Comparison of ENCODE assay signal across 20 cellular contexts in genomic region chr3:82940124-82940523, GRCh38.
DNase-seq lines count a peak whose midpoint lies in the region; ATAC-seq, FAIRE-seq and TF ChIP-seq lines count a peak whose summit lies in the region.
"Had no signal": no experiment of that assay in that cellular context is flagged by ENCODE, and none has a peak within 500 bp of the region (broad histone marks: within the 10 kb centered on the region; RNA-seq: fewer than 3 reads in every experiment).

No MANE protein-coding gene starts in this region.

- no peaks in the 10 kb centered on the region for H3F3A ChIP-seq in SU-DHL-6 (ENCODE audit: insufficient read depth)

- no peak for TF ChIP-seq CTCF in right atrium auricular region (IDR thresholded peaks at IDR 0.05)
- TF ChIP-seq CTCF in SU-DHL-6 (IDR thresholded peaks at IDR 0.05; ENCODE audit: insufficient read depth, low read length, poor library complexity, severe bottlenecking) = no peak
- TF ChIP-seq CTCF in kidney (IDR thresholded peaks at IDR 0.05; ENCODE audit: borderline replicate concordance, extremely low read depth, insufficient read depth) = no peak
- TF ChIP-seq CTCF in OCI-LY7 (conservative IDR thresholded peaks at IDR 0.05; ENCODE audit: low read length) = no peak

- H3K27me3 ChIP-seq in right atrium auricular region = no peaks in the 10 kb centered on the region
- H3K27me3 ChIP-seq in SU-DHL-6 (ENCODE audit: low read length) = no peaks in the 10 kb centered on the region
- H3K27me3 ChIP-seq: BLaER1 had no signal

- H3K4me2 ChIP-seq in SU-DHL-6 (ENCODE audit: low read depth, low read length, poor library complexity, severe bottlenecking) (no peak overlapping the region), OCI-LY7 (ENCODE audit: low read length) (no peak overlapping the region)
- H3K4me2 ChIP-seq: A549, BLaER1 had no signal

- H3K36me3 ChIP-seq in right atrium auricular region (no peaks in the 10 kb centered on the region), SU-DHL-6 (ENCODE audit: low read length) (peaks cover 4% of the 10 kb centered on the region; the same call in 1 of the 2 replicates), kidney (ENCODE audit: control insufficient read depth in 1 of 2, insufficient read depth in 2 of 2, low read length in 2 of 2) (no peaks in the 10 kb centered on the region), OCI-LY7 (ENCODE audit: insufficient read depth, low read length) (no peaks in the 10 kb centered on the region; the same call in 1 of the 2 replicates)
- H3K36me3 ChIP-seq: BLaER1 had no signal

- H3K4me1 ChIP-seq in right atrium auricular region (no peaks in the 10 kb centered on the region), kidney (ENCODE audit: control insufficient read depth in 1 of 2, insufficient read depth in 1 of 2, low read depth in 1 of 2, low read length in 2 of 2) (no peaks in the 10 kb centered on the region), OCI-LY7 (ENCODE audit: insufficient read depth, low read length, poor library complexity, severe bottlenecking) (peaks cover 13% of the 10 kb centered on the region)
- H3K4me1 ChIP-seq: A549, BLaER1 had no signal

- intact Hi-C loops in Right ventricle myocardium superior (cut with DNase I) (no loop called here), kidney (cut with DNase I) (no loop called here), posterior vena cava (cut with DNase I) (no loop called here), OCI-LY7 (cut with micrococcal nuclease; ENCODE audit: unreplicated experiment) (no loop called here)

- no TSS peak for BruUV-seq in OCI-LY7 (replicated peaks; lab: Mats Ljungman, UMichigan)

- H3K9me2 ChIP-seq in SU-DHL-6 (replicated peaks; ENCODE audit: insufficient read depth, low read length) = no peaks in the 10 kb centered on the region
- no peaks in the 10 kb centered on the region for H3K9me2 ChIP-seq in OCI-LY7 (ENCODE audit: insufficient read depth, low read length)

- H3K4me3 ChIP-seq in right atrium auricular region = no peak overlapping the region
- no peak overlapping the region for H3K4me3 ChIP-seq in SU-DHL-6 (ENCODE audit: insufficient read depth, low read length, poor library complexity, severe bottlenecking)
- no peak overlapping the region for H3K4me3 ChIP-seq in kidney (ENCODE audit: low read length in 2 of 2)
- no peak overlapping the region for H3K4me3 ChIP-seq in OCI-LY7 (ENCODE audit: low read depth, low read length, poor library complexity, severe bottlenecking)
- H3K4me3 ChIP-seq: A549, BLaER1, K562 had no signal

- no peaks in the 10 kb centered on the region for H4K20me1 ChIP-seq in SU-DHL-6 (ENCODE audit: low read depth, low read length)
- no peaks in the 10 kb centered on the region for H4K20me1 ChIP-seq in OCI-LY7 (ENCODE audit: insufficient read depth, low read length)
- H4K20me1 ChIP-seq: BLaER1 had no signal

- DNase-seq in Right ventricle myocardium superior = peak; percentile 21
- DNase-seq in right atrium auricular region (ENCODE audit: low spot score) = no peak
- peak; percentile 45 for DNase-seq in kidney
- DNase-seq in posterior vena cava (ENCODE audit: low spot score) = peak; percentile 56
- no peak for DNase-seq in OCI-LY7 (ENCODE audit: low spot score)
- no peak for DNase-seq in HT-29 (ENCODE audit: low spot score)
- DNase-seq: Calu3; CD4-positive, alpha-beta memory T cell; GF-D8; NCI-H1092 treated with DMSO at 0.1 percent for 48 hours; NCI-H146; NCI-H2081; NCI-H446 treated with DMSO at 0.1 percent for 48 hours; NK-92 treated with Interleukin-12 subunit alpha and Interleukin-12 subunit beta, amount 100 ng/mL, for 24 hours; SIG-M5 had no signal

- H3K27ac ChIP-seq in right atrium auricular region (no peak overlapping the region), SU-DHL-6 (ENCODE audit: low read depth, low read length) (no peak overlapping the region), kidney (ENCODE audit: low read depth in 2 of 2, low read length in 2 of 2) (no peak overlapping the region), OCI-LY7 (ENCODE audit: low read depth, low read length, poor library complexity, severe bottlenecking) (no peak overlapping the region)
- H3K27ac ChIP-seq: A549, BLaER1 had no signal

- no peaks in the 10 kb centered on the region for H3K79me2 ChIP-seq in SU-DHL-6 (ENCODE audit: insufficient read depth, low read length)
- H3K79me2 ChIP-seq in OCI-LY7 (ENCODE audit: insufficient read depth, low read depth, low read length) = no peaks in the 10 kb centered on the region

- H3K9me3 ChIP-seq in right atrium auricular region = peaks cover 0 to 15% of the 10 kb centered on the region in 2 donors
- H3K9me3 ChIP-seq in SU-DHL-6 (ENCODE audit: insufficient read depth, low read length) = peaks cover 15% of the 10 kb centered on the region; the same call in 1 of the 2 replicates
- no peaks in the 10 kb centered on the region for H3K9me3 ChIP-seq in kidney (ENCODE audit: control insufficient read depth in 1 of 2, low read length in 2 of 2)
- H3K9me3 ChIP-seq in OCI-LY7 (ENCODE audit: low read length) = peaks cover 43% of the 10 kb centered on the region; the same call in 1 of the 2 replicates
- H3K9me3 ChIP-seq: A549, BLaER1 had no signal

- ATAC-seq in Right ventricle myocardium superior (ENCODE audit: poor library complexity) = no peak
- no peak for ATAC-seq in HG03280 (IDR thresholded peaks at IDR 0.05; ENCODE audit: unreplicated experiment)
- ATAC-seq: A549, K562 had no signal

- H2AFZ ChIP-seq in SU-DHL-6 (ENCODE audit: low read depth, low read length, severe bottlenecking) (peak overlapping the region; percentile 63), OCI-LY7 (ENCODE audit: low read length) (no peak overlapping the region)

- POLR2A ChIA-PET in OCI-LY7 (lab: Charles Lee) = interaction anchor here (0.6 kb wide), 1 partner anchor 105 kb away, joined by 3 read pairs; no protein-coding TSS in a partner anchor

- CTCF ChIA-PET in OCI-LY7 (lab: Charles Lee; ENCODE audit: unreplicated experiment) = no interaction called here

- no peak overlapping the region for H3K9ac ChIP-seq in SU-DHL-6 (ENCODE audit: low read length)
- no peak overlapping the region for H3K9ac ChIP-seq in kidney (ENCODE audit: low read length in 2 of 2)
- H3K9ac ChIP-seq: BLaER1 had no signal

- no peak for FAIRE-seq in kidney (lab: Jason Lieb, UNC)
- FAIRE-seq: A549, K562 had no signal

Comparison
In these comparisons a context has a peak if more than half of its experiments do, and no peak if none do; other contexts are left out.
1. DNase-seq: peak in Right ventricle myocardium superior (single experiment), kidney (single experiment) and posterior vena cava (single experiment); none in right atrium auricular region (single experiment), OCI-LY7 (single experiment) and HT-29 (single experiment).